ENCODE assay signal across 7 cellular contexts in the genomic region with DNA sequence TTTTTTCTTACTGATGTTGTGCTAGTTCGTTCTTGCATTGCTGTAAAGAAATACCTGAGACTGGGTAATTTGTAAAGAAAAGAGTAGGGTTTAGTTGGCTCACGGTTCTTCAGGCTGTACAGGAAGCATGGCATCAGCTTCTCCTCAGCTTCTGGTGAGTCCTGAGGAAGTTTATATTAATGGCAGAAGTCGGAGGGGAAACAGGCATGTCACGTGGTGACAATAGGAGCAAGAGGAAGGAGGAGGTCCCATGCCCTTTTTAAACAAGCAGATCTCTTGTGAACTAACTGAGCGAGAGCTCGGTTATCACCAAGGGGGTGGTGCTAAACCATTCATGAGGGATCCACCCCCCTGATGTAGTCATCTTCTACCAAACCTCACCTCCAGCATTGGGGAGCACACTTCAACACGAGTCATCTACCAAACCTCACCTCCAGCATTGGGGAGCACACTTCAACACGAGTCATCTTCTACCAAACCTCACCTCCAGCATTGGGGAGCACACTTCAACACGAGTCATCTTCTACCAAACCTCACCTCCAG. TPM values are rescaled to one million over a fixed set of nuclear protein-coding genes. Genes with fewer than 3 reads are reported as not detected.
DNase-seq lines count a peak whose midpoint lies in the region; ATAC-seq, FAIRE-seq and TF ChIP-seq lines count a peak whose summit lies in the region.
"Not testable (repeated sequence)": the region's sequence is repeated elsewhere in the genome, so short reads cannot be mapped to it uniquely, and the experiment has no call there.

No MANE protein-coding gene starts in this region.

- dilution Hi-C loops in keratinocyte (cut with MboI; ENCODE audit: extremely low pct_ligation_motif_present, low sequenced_read_pairs): not testable (repeated sequence)

- H3K27ac Mint-ChIP-seq in T-cell: peak overlapping the region; percentile 65 to 69
- H3K27ac Mint-ChIP-seq in activated CD8-positive, alpha-beta T cell treated with anti-CD3 and anti-CD28 coated beads for 36 hours: peak overlapping the region; percentile 35
- H3K27ac Mint-ChIP-seq in activated naive CD4-positive, alpha-beta T cell treated with anti-CD3 and anti-CD28 coated beads for 36 hours: peak overlapping the region; percentile 48
- H3K27ac Mint-ChIP-seq in chondrocyte (ENCODE audit: unreplicated experiment): peak overlapping the region; percentile 15

- H3K9ac ChIP-seq in keratinocyte (ENCODE audit: control insufficient read depth, extremely low read depth, insufficient read depth, low read length): not testable (repeated sequence)

- peak overlapping the region; percentile 18 for H3K27ac ChIP-seq in keratinocyte (ENCODE audit: control insufficient read depth, insufficient read depth, low read length)

- H3K27me3 Mint-ChIP-seq in T-cell; activated CD8-positive, alpha-beta T cell treated with anti-CD3 and anti-CD28 coated beads for 36 hours; activated naive CD4-positive, alpha-beta T cell treated with anti-CD3 and anti-CD28 coated beads for 36 hours (ENCODE audit: low read depth); chondrocyte (ENCODE audit: low read depth): not testable (repeated sequence)

- not testable (repeated sequence) for H3K9me1 ChIP-seq in keratinocyte (ENCODE audit: control insufficient read depth, extremely low read depth, insufficient read depth, low read length)

- not testable (repeated sequence) for TF ChIP-seq POLR2A in GM12891 (IDR thresholded peaks at IDR 0.05; ENCODE audit: low read depth, low read length)

- H4K20me1 ChIP-seq in keratinocyte (ENCODE audit: control insufficient read depth, extremely low read depth, insufficient read depth, low read length): not testable (repeated sequence)

- H3K4me3 Mint-ChIP-seq in T-cell; activated CD8-positive, alpha-beta T cell treated with anti-CD3 and anti-CD28 coated beads for 36 hours; activated naive CD4-positive, alpha-beta T cell treated with anti-CD3 and anti-CD28 coated beads for 36 hours; chondrocyte (ENCODE audit: unreplicated experiment): not testable (repeated sequence)

- DNase-seq in GM12891 (ENCODE audit: insufficient read length, low spot score); T-cell; activated naive CD4-positive, alpha-beta T cell treated with anti-CD3 and anti-CD28 coated beads for 36 hours; chondrocyte (ENCODE audit: low spot score); keratinocyte (ENCODE audit: low read depth, low spot score); sciatic nerve (ENCODE audit: low spot score): not testable (repeated sequence)
- DNase-seq in activated CD8-positive, alpha-beta T cell treated with anti-CD3 and anti-CD28 coated beads for 36 hours: peak; percentile 6

- H3K79me2 ChIP-seq in keratinocyte (ENCODE audit: control insufficient read depth, insufficient read depth, low read length): not testable (repeated sequence)

- H3K36me3 Mint-ChIP-seq in T-cell; activated CD8-positive, alpha-beta T cell treated with anti-CD3 and anti-CD28 coated beads for 36 hours (ENCODE audit: low read depth); activated naive CD4-positive, alpha-beta T cell treated with anti-CD3 and anti-CD28 coated beads for 36 hours (ENCODE audit: low read depth); chondrocyte (ENCODE audit: low read depth): not testable (repeated sequence)

- not testable (repeated sequence) for H3K4me3 ChIP-seq in keratinocyte (ENCODE audit: control insufficient read depth in 2 of 3, extremely low read depth in 1 of 3, insufficient read depth in 2 of 3, low read depth in 1 of 3, low read length in 3 of 3)

- FAIRE-seq in GM12891 (lab: Jason Lieb, UNC): peak; percentile 28
- not testable (repeated sequence) for FAIRE-seq in keratinocyte (lab: Jason Lieb, UNC)

- H3K4me2 ChIP-seq in keratinocyte (ENCODE audit: control insufficient read depth, extremely low read depth, insufficient read depth, low read depth, low read length): not testable (repeated sequence)

- ATAC-seq in T-cell (replicated peaks in 1 of 4); activated CD8-positive, alpha-beta T cell treated with anti-CD3 and anti-CD28 coated beads for 36 hours: not testable (repeated sequence)
- peak; percentile 39 for ATAC-seq in sciatic nerve

- H3K4me1 Mint-ChIP-seq in T-cell (peaks cover 27 to 29% (median 27%) of the 10 kb centered on the region in 3 donors), chondrocyte (ENCODE audit: low read depth) (peaks cover 25% of the 10 kb centered on the region)
- peaks cover 23% of the 10 kb centered on the region for H3K4me1 Mint-ChIP-seq in activated CD8-positive, alpha-beta T cell treated with anti-CD3 and anti-CD28 coated beads for 36 hours (ENCODE audit: low read depth)
- H3K4me1 Mint-ChIP-seq in activated naive CD4-positive, alpha-beta T cell treated with anti-CD3 and anti-CD28 coated beads for 36 hours (ENCODE audit: low read depth): peaks cover 24% of the 10 kb centered on the region

- H3K36me3 ChIP-seq in keratinocyte (ENCODE audit: control insufficient read depth in 2 of 2, extremely low read depth in 1 of 2, insufficient read depth in 2 of 2, low read length in 2 of 2): not testable (repeated sequence)

- CTCF ChIA-PET in T-cell (lab: Charles Lee); activated naive CD4-positive, alpha-beta T cell treated with anti-CD3 and anti-CD28 coated beads for 36 hours (lab: Charles Lee): not testable (repeated sequence)
- CTCF ChIA-PET in activated CD8-positive, alpha-beta T cell treated with anti-CD3 and anti-CD28 coated beads for 36 hours (lab: Charles Lee): interaction anchor here (0.7 kb wide), 1 partner anchor 14 kb away, joined by 3 read pairs; no protein-coding TSS in a partner anchor

- POLR2A ChIA-PET in T-cell (lab: Charles Lee): not testable (repeated sequence)
- POLR2A ChIA-PET in activated CD8-positive, alpha-beta T cell treated with anti-CD3 and anti-CD28 coated beads for 36 hours (lab: Charles Lee): interaction anchor here (1.0 kb wide), 1 partner anchor 379 kb away, joined by 3 read pairs; no protein-coding TSS in a partner anchor

- TF ChIP-seq CTCF in activated CD8-positive, alpha-beta T cell treated with anti-CD3 and anti-CD28 coated beads for 36 hours (IDR thresholded peaks at IDR 0.05); chondrocyte (IDR thresholded peaks at IDR 0.05); keratinocyte (optimal IDR thresholded peaks at IDR 0.05 in 1 of 3, IDR thresholded peaks at IDR 0.05 in 1 of 3, conservative IDR thresholded peaks at IDR 0.05 in 1 of 3; ENCODE audit: extremely low read depth in 1 of 3, insufficient read depth in 2 of 3, low read length in 3 of 3): not testable (repeated sequence)

- H3K4me1 ChIP-seq in keratinocyte (ENCODE audit: control insufficient read depth, extremely low read depth, insufficient read depth, low read length): not testable (repeated sequence)

- H2AFZ ChIP-seq in keratinocyte (ENCODE audit: control insufficient read depth, low read length): not testable (repeated sequence)

- not testable (repeated sequence) for H3K27me3 ChIP-seq in keratinocyte (ENCODE audit: control insufficient read depth, extremely low read depth, insufficient read depth, low read length)

- not testable (repeated sequence) for H3K9me3 ChIP-seq in keratinocyte (ENCODE audit: control insufficient read depth, low read depth, low read length)

- intact Hi-C loops in activated CD8-positive, alpha-beta T cell treated with anti-CD3 and anti-CD28 coated beads for 36 hours (cut with micrococcal nuclease); activated naive CD4-positive, alpha-beta T cell treated with anti-CD3 and anti-CD28 coated beads for 36 hours (cut with micrococcal nuclease); sciatic nerve (cut with DNase I): not testable (repeated sequence)

- H3K9me3 Mint-ChIP-seq in T-cell; activated CD8-positive, alpha-beta T cell treated with anti-CD3 and anti-CD28 coated beads for 36 hours; activated naive CD4-positive, alpha-beta T cell treated with anti-CD3 and anti-CD28 coated beads for 36 hours; chondrocyte (ENCODE audit: low read depth): not testable (repeated sequence)

RNA-seq across cellular contexts. Expression of a gene that starts 13.9 kb away (rescaled TPM):
- polyA plus RNA-seq in GM12891 (2012; ENCODE audit: low read depth, missing spikeins): 0.89 TPM
- total RNA-seq in T-cell (10 to 100 TPM; 36.0 to 93.5 (median 62.7) TPM), chondrocyte (3.9 to 5.4 TPM (median 4.1 TPM) in 3 replicates), sciatic nerve (55.0 TPM)
- total RNA-seq in activated CD8-positive, alpha-beta T cell treated with anti-CD3 and anti-CD28 coated beads for 36 hours: 1 to 10 TPM; 5.2 to 6.4 TPM
- total RNA-seq in activated naive CD4-positive, alpha-beta T cell treated with anti-CD3 and anti-CD28 coated beads for 36 hours: 1 to 10 TPM; 6.1 to 6.6 TPM
- polyA plus RNA-seq in keratinocyte: 6.1 to 20.0 TPM (median 19.2 TPM) in 3 replicates
- 26.4 TPM for polyA plus RNA-seq in keratinocyte (2011; ENCODE audit: low read depth)
- polyA plus RNA-seq in keratinocyte (2011; cell fraction: cytosol; rRNA removed): 4.4 and 7.5 TPM in 2 replicates
- polyA plus RNA-seq in keratinocyte (2011; cell fraction: nucleus; rRNA removed): 33.0 and 36.7 TPM in 2 replicates
- polyA plus RNA-seq in keratinocyte (2012; ENCODE audit: low replicate concordance): 5.0 and 24.6 TPM in 2 replicates
- polyA minus RNA-seq in keratinocyte: 1.5 to 6.6 TPM (median 4.6 TPM) in 3 replicates
- 1.3 TPM for polyA minus RNA-seq in keratinocyte (2011; cell fraction: cytosol; rRNA and poly(A)+ RNA removed)
- 5.0 and 11.1 TPM in 2 replicates for polyA minus RNA-seq in keratinocyte (2011; cell fraction: nucleus; rRNA and poly(A)+ RNA removed)

Comparison
In these comparisons a context has a peak if more than half of its experiments do, and no peak if none do; other contexts are left out.
1. H3K27ac Mint-ChIP-seq: peak in every context shown above with its lines; median percentile 67 in T-cell; 48 in activated naive CD4-positive, alpha-beta T cell treated with anti-CD3 and anti-CD28 coated beads for 36 hours; 35 in activated CD8-positive, alpha-beta T cell treated with anti-CD3 and anti-CD28 coated beads for 36 hours; 15 in chondrocyte.